In genomic region chr4:188695261-188695660, GRCh38 we compare ENCODE assay signal across 1 cellular context.
TF ChIP-seq lines count a peak whose summit lies in the region.

No MANE protein-coding gene starts in this region.

TF ChIP-seq in GM23338, 12 proteins besides CTCF, POLR2A, EP300 and RAD21 (continued from another document):
- no peak for TF ChIP-seq ZNF462 (CRISPR knock-in tag; IDR thresholded peaks at IDR 0.05)
